16 cellular contexts compared by ENCODE assay signal in the genomic region with DNA sequence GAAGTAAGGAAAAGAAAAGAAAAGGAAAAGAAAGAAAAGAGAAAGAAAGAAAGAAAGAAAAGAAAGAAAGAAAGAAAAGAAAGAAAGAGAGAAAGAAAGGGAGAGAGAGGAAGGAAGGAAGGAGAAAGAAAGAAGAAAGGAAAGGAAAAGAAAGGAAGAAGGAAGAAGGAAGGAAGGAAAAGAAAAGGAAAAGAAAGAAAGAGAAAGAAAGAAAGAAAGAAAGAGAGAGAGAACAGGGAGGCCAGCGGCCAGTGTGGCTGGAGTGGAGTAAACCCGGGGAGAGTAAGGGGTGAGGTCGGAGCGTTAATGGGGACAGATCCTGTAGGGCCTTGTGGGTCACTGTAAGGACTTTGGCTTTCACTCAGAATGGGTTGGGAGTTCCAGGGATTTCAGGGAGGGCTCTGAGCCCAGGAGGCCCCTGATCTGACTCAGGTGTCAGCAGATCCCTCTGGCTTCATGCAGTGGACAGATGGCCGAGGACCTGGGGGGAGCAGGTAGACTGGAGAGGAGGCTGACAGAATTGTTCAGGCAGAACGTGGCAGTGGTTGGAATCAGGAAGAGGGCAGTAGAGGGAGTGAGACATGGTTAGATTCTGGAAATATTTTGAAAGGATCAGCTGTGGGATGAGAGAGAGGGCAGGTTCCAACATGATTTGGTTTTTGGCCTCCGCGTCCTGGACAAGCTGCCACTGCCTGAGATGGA. TPM values are rescaled to one million over a fixed set of nuclear protein-coding genes. Genes with fewer than 3 reads are reported as not detected.
DNase-seq lines count a peak whose midpoint lies in the region; ATAC-seq and TF ChIP-seq lines count a peak whose summit lies in the region.
"Had no signal": no experiment of that assay in that cellular context is flagged by ENCODE, and none has a peak within 500 bp of the region (broad histone marks: within the 10 kb centered on the region; RNA-seq: fewer than 3 reads in every experiment).

No MANE protein-coding gene starts in this region.

- H3K27me3 Mint-ChIP-seq in progenitor cell of endocrine pancreas: peaks cover 6% of the 10 kb centered on the region

- TF ChIP-seq CTCF in progenitor cell of endocrine pancreas (IDR thresholded peaks at IDR 0.05; ENCODE audit: unreplicated experiment): no peak

- no peaks in the 10 kb centered on the region for H3K9me3 Mint-ChIP-seq in progenitor cell of endocrine pancreas (ENCODE audit: low read depth)

- no peak overlapping the region for H3K4me3 Mint-ChIP-seq in progenitor cell of endocrine pancreas (ENCODE audit: low read depth)
- H3K4me3 Mint-ChIP-seq: CD14-positive monocyte had no signal

- no peaks in the 10 kb centered on the region for H3K36me3 Mint-ChIP-seq in progenitor cell of endocrine pancreas (ENCODE audit: insufficient read depth)
- H3K36me3 Mint-ChIP-seq: CD14-positive monocyte had no signal

- peaks cover 5% of the 10 kb centered on the region for H3K4me1 Mint-ChIP-seq in progenitor cell of endocrine pancreas (ENCODE audit: low read depth)
- H3K4me1 Mint-ChIP-seq: CD14-positive monocyte had no signal

- DNase-seq in NCI-H524 (lab: John Stamatoyannopoulos, UW) (peak; percentile 58 to 81), cerebellar nuclear complex (lab: John Stamatoyannopoulos, UW) (peak; percentile 89 to 97), progenitor cell of endocrine pancreas (ENCODE audit: low spot score, unreplicated experiment) (no peak), HUDEP-2 (lab: John Stamatoyannopoulos, UW; ENCODE audit: unreplicated experiment in 76 of 76) (no peak), iPS-NIHi11 (ENCODE audit: low spot score) (no peak)
- DNase-seq: activated CD4-positive, alpha-beta T cell treated with anti-CD3 and anti-CD28 coated beads for 48 hours; adrenal gland; cortex of kidney; mesenchymal stem cell; NCI-H345; occipital lobe; small intestine; T-helper 2 cell had no signal

- peak overlapping the region; percentile 11 for H3K27ac Mint-ChIP-seq in progenitor cell of endocrine pancreas
- H3K27ac Mint-ChIP-seq: CD14-positive monocyte had no signal

- no peak for ATAC-seq in GM18519 (IDR thresholded peaks at IDR 0.05; ENCODE audit: low FRiP score, unreplicated experiment)
- ATAC-seq: Panc1 had no signal

RNA-seq across cellular contexts. Expression of a gene that starts 19.8 kb away (rescaled TPM):
- 14.2 and 17.3 TPM in 2 replicates for total RNA-seq in progenitor cell of endocrine pancreas
- total RNA-seq: occipital lobe had no signal

RNA-seq across cellular contexts. Expression of a gene that starts 39.0 kb away (rescaled TPM):
- 0.20 TPM in 1 of 2 replicates, not detected in the other for total RNA-seq in progenitor cell of endocrine pancreas

RNA-seq across cellular contexts. Expression of a gene that starts 42.8 kb away (rescaled TPM):
- total RNA-seq in progenitor cell of endocrine pancreas: not detected in 2 replicates
- total RNA-seq: occipital lobe had no signal

RNA-seq across cellular contexts. Expression of a gene that starts 47.2 kb away (rescaled TPM):
- total RNA-seq in progenitor cell of endocrine pancreas: not detected in 2 replicates
- total RNA-seq: adrenal gland had no signal

RNA-seq across cellular contexts. Expression of a gene that starts 54.3 kb away (rescaled TPM):
- total RNA-seq in progenitor cell of endocrine pancreas: 70.5 and 71.5 TPM in 2 replicates
- total RNA-seq: occipital lobe had no signal

Comparison
In these comparisons a context has a peak if more than half of its experiments do, and no peak if none do; other contexts are left out.
1. DNase-seq: peak in NCI-H524 (2 of 2) and cerebellar nuclear complex (2 of 2); none in progenitor cell of endocrine pancreas (single experiment), HUDEP-2 (0 of 76) and iPS-NIHi11 (single experiment).